1 cellular context compared by ENCODE assay signal in genomic region chr2:97849881-97850540, GRCh38.
TF ChIP-seq lines count a peak whose summit lies in the region.

No MANE protein-coding gene starts in this region.

TF ChIP-seq in HepG2, 621 proteins besides CTCF, POLR2A, EP300 and RAD21 (continued from another document):
- TF ChIP-seq ZNF558 (CRISPR knock-in tag; IDR thresholded peaks at IDR 0.05; ENCODE audit: borderline replicate concordance), result no peak
- TF ChIP-seq ZMYM4 (CRISPR knock-in tag; IDR thresholded peaks at IDR 0.05), result no peak
